Comparison of ENCODE assay signal across 8 cellular contexts in the genomic region with DNA sequence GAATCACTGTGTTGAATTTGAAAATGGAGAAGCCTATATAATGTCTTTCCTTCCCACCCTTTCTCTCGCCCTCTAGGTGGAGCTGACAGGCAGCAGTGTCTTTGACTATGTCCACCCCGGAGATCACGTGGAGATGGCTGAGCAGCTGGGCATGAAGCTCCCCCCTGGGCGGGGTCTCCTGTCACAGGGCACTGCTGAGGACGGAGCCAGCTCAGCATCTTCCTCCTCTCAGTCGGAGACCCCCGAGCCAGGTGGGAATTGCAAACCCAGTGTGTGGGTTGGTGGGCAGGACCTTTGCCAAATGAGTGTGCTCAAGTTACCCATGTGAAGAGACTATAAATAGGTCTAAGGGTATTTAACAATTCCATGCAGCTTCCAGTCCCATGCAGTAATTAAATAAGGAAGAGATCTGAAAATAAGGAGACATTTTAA.
A peak's percentile ranks its signal among the peaks of the same experiment; 100 is the strongest.
DNase-seq lines count a peak whose midpoint lies in the region; ATAC-seq and TF ChIP-seq lines count a peak whose summit lies in the region.

No MANE protein-coding gene starts in this region.

- DNase-seq in activated CD4-positive, alpha-beta T cell treated with anti-CD3 and anti-CD28 coated beads for 48 hours = peak; percentile 2
- DNase-seq in activated CD4-positive, alpha-beta T cell treated with anti-CD3 and anti-CD28 coated beads, Interleukin-2, amount 50 U/mL, for 4 hours = no peak
- peak; percentile 32 to 61 for DNase-seq in NCI-H187 (lab: John Stamatoyannopoulos, UW)
- DNase-seq in astrocyte of the cerebellum (ENCODE audit: low read depth) = no peak
- DNase-seq in iris pigment epithelial cell (ENCODE audit: low read depth) = peak; percentile 73
- no peak for DNase-seq in stimulated activated CD4-positive, alpha-beta T cell treated with anti-CD3 and anti-CD28 coated beads, Interleukin-4, amount 100 ng/mL, for 1 hour

- in situ Hi-C loops in astrocyte of the cerebellum (cut with HindIII; ENCODE audit: low sequenced_read_pairs) = no loop called here

- ATAC-seq in GM18517 (IDR thresholded peaks at IDR 0.05; ENCODE audit: unreplicated experiment) (no peak), HG03175 (IDR thresholded peaks at IDR 0.05; ENCODE audit: unreplicated experiment) (no peak)

- peak; percentile 59 for TF ChIP-seq CTCF in astrocyte of the cerebellum (IDR thresholded peaks at IDR 0.05; ENCODE audit: low read depth, low read length, missing control alignments)

- H3K4me3 ChIP-seq in astrocyte of the cerebellum (ENCODE audit: low read depth, low read length) = no peak overlapping the region

Comparison
In these comparisons a context has a peak if more than half of its experiments do, and no peak if none do; other contexts are left out.
1. DNase-seq: peak in activated CD4-positive, alpha-beta T cell treated with anti-CD3 and anti-CD28 coated beads for 48 hours (single experiment), NCI-H187 (2 of 2) and iris pigment epithelial cell (single experiment); none in activated CD4-positive, alpha-beta T cell treated with anti-CD3 and anti-CD28 coated beads, Interleukin-2, amount 50 U/mL, for 4 hours (0 of 2), astrocyte of the cerebellum (single experiment) and stimulated activated CD4-positive, alpha-beta T cell treated with anti-CD3 and anti-CD28 coated beads, Interleukin-4, amount 100 ng/mL, for 1 hour (single experiment).